In the genomic region with DNA sequence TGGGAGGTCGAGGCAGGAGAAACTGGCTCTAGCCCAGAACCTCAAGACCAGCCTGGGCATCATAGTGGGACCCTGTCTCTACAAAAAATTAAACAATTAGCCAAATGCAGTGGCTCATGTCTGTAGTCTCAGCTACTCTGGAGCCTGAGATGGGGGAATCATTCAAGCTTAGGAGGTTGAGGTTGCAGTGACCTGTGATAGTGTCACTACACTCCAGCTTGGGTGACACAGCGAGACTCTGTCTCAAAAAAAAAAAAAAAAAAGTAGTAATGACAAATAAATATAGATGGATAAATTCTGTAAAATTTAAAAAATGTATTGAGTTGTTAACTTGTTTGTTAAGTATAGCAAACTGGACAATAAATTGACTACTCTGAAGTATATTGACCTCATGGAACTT, we compare ENCODE assay signal across 1 cellular context.
TF ChIP-seq lines count a peak whose summit lies in the region.

No MANE protein-coding gene starts in this region.

TF ChIP-seq in K562, 482 proteins besides CTCF, POLR2A, EP300 and RAD21 (continued from another document):
- TF ChIP-seq, protein P1, sequence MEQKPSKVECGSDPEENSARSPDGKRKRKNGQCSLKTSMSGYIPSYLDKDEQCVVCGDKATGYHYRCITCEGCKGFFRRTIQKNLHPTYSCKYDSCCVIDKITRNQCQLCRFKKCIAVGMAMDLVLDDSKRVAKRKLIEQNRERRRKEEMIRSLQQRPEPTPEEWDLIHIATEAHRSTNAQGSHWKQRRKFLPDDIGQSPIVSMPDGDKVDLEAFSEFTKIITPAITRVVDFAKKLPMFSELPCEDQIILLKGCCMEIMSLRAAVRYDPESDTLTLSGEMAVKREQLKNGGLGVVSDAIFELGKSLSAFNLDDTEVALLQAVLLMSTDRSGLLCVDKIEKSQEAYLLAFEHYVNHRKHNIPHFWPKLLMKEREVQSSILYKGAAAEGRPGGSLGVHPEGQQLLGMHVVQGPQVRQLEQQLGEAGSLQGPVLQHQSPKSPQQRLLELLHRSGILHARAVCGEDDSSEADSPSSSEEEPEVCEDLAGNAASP (IDR thresholded peaks at IDR 0.05) = no peak
- TF ChIP-seq, protein P2, sequence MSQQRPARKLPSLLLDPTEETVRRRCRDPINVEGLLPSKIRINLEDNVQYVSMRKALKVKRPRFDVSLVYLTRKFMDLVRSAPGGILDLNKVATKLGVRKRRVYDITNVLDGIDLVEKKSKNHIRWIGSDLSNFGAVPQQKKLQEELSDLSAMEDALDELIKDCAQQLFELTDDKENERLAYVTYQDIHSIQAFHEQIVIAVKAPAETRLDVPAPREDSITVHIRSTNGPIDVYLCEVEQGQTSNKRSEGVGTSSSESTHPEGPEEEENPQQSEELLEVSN (IDR thresholded peaks at IDR 0.05; ENCODE audit: borderline replicate concordance in 1 of 2, extremely low read depth in 1 of 2, insufficient read depth in 1 of 2, insufficient read length in 1 of 2, low read depth in 1 of 2, low read length in 1 of 2, poor library complexity in 1 of 2, severe bottlenecking in 1 of 2) = no peak
- TF ChIP-seq NCOA4 (IDR thresholded peaks at IDR 0.05; ENCODE audit: partially characterized antibody) (no peak), STAG1 (CRISPR knock-in tag; IDR thresholded peaks at IDR 0.05; ENCODE audit: borderline replicate concordance) (no peak), SRSF9 (IDR thresholded peaks at IDR 0.05; ENCODE audit: borderline replicate concordance, low read depth, low read length) (no peak), ZNF316 (IDR thresholded peaks at IDR 0.05) (peak; percentile 30; the same call in 1 of the 2 replicates), KAT7 (CRISPR knock-in tag; IDR thresholded peaks at IDR 0.05; ENCODE audit: borderline replicate concordance) (no peak)
TF ChIP-seq in K562: peak in this region for 4.
